34 cellular contexts compared by ENCODE assay signal in the genomic region with DNA sequence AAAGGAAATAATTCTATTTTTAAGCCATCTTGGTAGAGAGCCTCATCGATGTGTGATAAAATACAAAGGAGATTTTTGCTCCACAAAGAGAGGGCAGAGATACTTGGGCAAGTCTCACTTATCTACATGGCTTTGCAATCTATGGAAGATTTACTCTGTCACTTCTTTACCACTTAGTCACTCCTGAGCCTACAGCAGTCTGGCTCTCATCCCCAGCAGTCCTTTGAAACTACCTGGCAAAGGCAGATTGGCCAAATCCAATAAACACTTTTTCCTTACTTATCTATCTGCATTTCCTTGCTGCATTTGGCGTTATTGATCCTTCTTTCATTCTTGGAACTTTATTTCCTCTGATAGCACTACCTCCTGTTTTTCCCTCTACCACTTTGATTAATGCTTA.
"Had no signal": no experiment of that assay in that cellular context is flagged by ENCODE, and none has a peak within 500 bp of the region (broad histone marks: within the 10 kb centered on the region; RNA-seq: fewer than 3 reads in every experiment).

No MANE protein-coding gene starts in this region.

- H3K36me3 Mint-ChIP-seq: immature natural killer cell; mesothelial cell of epicardium; naive B cell; natural killer cell; stimulated activated naive B cell treated with anti-CD40 and anti-IgM and Interleukin-4, amounts not matched to agents 10 μg/mL and 1 μg/mL and 100 μg/mL, for 72 hours had no signal

- H2AFZ ChIP-seq: neural progenitor cell had no signal

- H3K4me1 Mint-ChIP-seq: immature natural killer cell; mesothelial cell of epicardium; naive B cell; natural killer cell; nephron progenitor cell; neural progenitor cell; stimulated activated naive B cell treated with anti-CD40 and anti-IgM and Interleukin-4, amounts not matched to agents 10 μg/mL and 1 μg/mL and 100 μg/mL, for 72 hours had no signal

- H3K9ac ChIP-seq: neural progenitor cell had no signal

- H3K27me3 ChIP-seq: left lung, neural progenitor cell, neutrophil, ovary, suprapubic skin, tibial artery, upper lobe of right lung had no signal

- H3K4me2 ChIP-seq: neural progenitor cell had no signal

- H3K27ac ChIP-seq: left lung, lower lobe of right lung, neural progenitor cell, neutrophil, ovary, prostate gland, skin epidermis, suprapubic skin, thoracic aorta, tibial artery, upper lobe of right lung had no signal

- FAIRE-seq: islet of Langerhans, kidney, urothelium cell line had no signal

- ATAC-seq: left colon; left lung; lower lobe of right lung; natural killer cell; right cardiac atrium; sciatic nerve; stimulated activated naive B cell treated with anti-CD40 and anti-IgM and Interleukin-4, amounts not matched to agents 10 μg/mL and 1 μg/mL and 100 μg/mL, for 72 hours; upper lobe of right lung had no signal

- H3K4me1 ChIP-seq: left lung, lower lobe of right lung, neural progenitor cell, prostate gland, suprapubic skin, tibial artery, upper lobe of right lung had no signal

- H3K36me3 ChIP-seq: left lung, lower lobe of right lung, neural progenitor cell, neutrophil, ovary, prostate gland, suprapubic skin, thoracic aorta, tibial artery, upper lobe of right lung had no signal

- H3K9me3 ChIP-seq: lower lobe of right lung, neutrophil, ovary, prostate gland, suprapubic skin, thoracic aorta, tibial artery, upper lobe of right lung had no signal

- H3K27me3 Mint-ChIP-seq: naive B cell; stimulated activated naive B cell treated with anti-CD40 and anti-IgM and Interleukin-4, amounts not matched to agents 10 μg/mL and 1 μg/mL and 100 μg/mL, for 72 hours; stimulated activated naive CD8-positive, alpha-beta T cell treated with anti-CD3 and anti-CD28 coated beads, Interleukin-15, Interleukin-2, amounts not matched to agents 100 ng/mL and 50 ng/mL, for 24 hours had no signal

- DNase-seq: hypothalamus; immature natural killer cell; kidney; left colon; left lung; lower lobe of right lung; mammary epithelial cell; mesenchymal stem cell; naive B cell; natural killer cell; nephron progenitor cell; ovary; posterior cingulate gyrus; retina; right cardiac atrium; stimulated activated CD4-positive, alpha-beta T cell treated with anti-CD3 and anti-CD28 coated beads, Interleukin-12 subunit alpha, Interleukin-12 subunit beta, amount 100 ng/mL, for 4 hours; stimulated activated CD4-positive, alpha-beta T cell treated with anti-CD3 and anti-CD28 coated beads, Interleukin-15, amount 100 ng/mL, for 24 hours; stimulated activated CD4-positive, alpha-beta T cell treated with anti-CD3 and anti-CD28 coated beads, Interleukin-2, amount 100 ng/mL, for 24 hours; stimulated activated CD4-positive, alpha-beta T cell treated with anti-CD3 and anti-CD28 coated beads, Interleukin-4, amount 100 ng/mL, for 1 hour; stimulated activated naive B cell treated with anti-CD40 and anti-IgM and Interleukin-4, amounts not matched to agents 10 μg/mL and 1 μg/mL and 100 μg/mL, for 72 hours; tibial artery; trophoblast cell; upper lobe of right lung had no signal

- H3K4me3 ChIP-seq: left lung, lower lobe of right lung, neural progenitor cell, ovary, prostate gland, skin epidermis, suprapubic skin, thoracic aorta, tibial artery, upper lobe of right lung had no signal

- H3K4me3 Mint-ChIP-seq: immature natural killer cell; mesothelial cell of epicardium; naive B cell; natural killer cell; nephron progenitor cell; neural progenitor cell; stimulated activated naive B cell treated with anti-CD40 and anti-IgM and Interleukin-4, amounts not matched to agents 10 μg/mL and 1 μg/mL and 100 μg/mL, for 72 hours; stimulated activated naive CD8-positive, alpha-beta T cell treated with anti-CD3 and anti-CD28 coated beads, Interleukin-15, Interleukin-2, amounts not matched to agents 100 ng/mL and 50 ng/mL, for 24 hours had no signal

- H3K27ac Mint-ChIP-seq: immature natural killer cell; mesothelial cell of epicardium; naive B cell; natural killer cell; nephron progenitor cell; neural progenitor cell; stimulated activated naive B cell treated with anti-CD40 and anti-IgM and Interleukin-4, amounts not matched to agents 10 μg/mL and 1 μg/mL and 100 μg/mL, for 72 hours; stimulated activated naive CD8-positive, alpha-beta T cell treated with anti-CD3 and anti-CD28 coated beads, Interleukin-15, Interleukin-2, amounts not matched to agents 100 ng/mL and 50 ng/mL, for 24 hours had no signal
